ENCODE assay signal across 15 cellular contexts in the genomic region with DNA sequence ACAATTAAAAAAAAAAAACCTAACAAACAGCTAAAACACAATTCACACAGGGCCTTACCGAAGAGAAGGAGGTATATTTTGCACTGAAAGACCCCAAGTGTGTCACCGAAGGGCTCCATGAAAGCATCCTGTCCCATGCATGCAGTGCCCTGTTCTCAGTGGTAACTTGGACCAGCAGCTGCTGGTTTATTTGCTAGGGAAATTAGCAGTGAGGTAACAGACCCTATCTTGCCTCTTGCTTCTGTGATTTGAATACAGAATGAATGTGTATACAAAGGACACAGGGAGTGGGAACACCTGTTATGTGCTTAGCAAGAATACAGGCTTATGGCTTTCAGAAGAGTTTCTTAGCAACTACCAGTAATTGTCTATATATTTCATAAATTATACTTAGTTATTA. TPM values are rescaled to one million over a fixed set of nuclear protein-coding genes. Genes with fewer than 3 reads are reported as not detected.
DNase-seq lines count a peak whose midpoint lies in the region; ATAC-seq lines count a peak whose summit lies in the region.
"Had no signal": no experiment of that assay in that cellular context is flagged by ENCODE, and none has a peak within 500 bp of the region (broad histone marks: within the 10 kb centered on the region; RNA-seq: fewer than 3 reads in every experiment).

A gene (minus strand): TSS at position 160 of the 400 bp plus-strand sequence.

- H3K4me1 Mint-ChIP-seq in activated naive CD8-positive, alpha-beta T cell treated with anti-CD3 and anti-CD28 coated beads for 36 hours, result peaks cover 10% of the 10 kb centered on the region
- peaks cover 6% of the 10 kb centered on the region for H3K4me1 Mint-ChIP-seq in activated naive CD8-positive, alpha-beta T cell treated with anti-CD3 and anti-CD28 coated beads, Interleukin-2, amount 50 U/mL, for 24 hours

- no peak within 1 kb of the TSS for H3K4me3 Mint-ChIP-seq in activated naive CD8-positive, alpha-beta T cell treated with anti-CD3 and anti-CD28 coated beads for 36 hours
- no peak within 1 kb of the TSS for H3K4me3 Mint-ChIP-seq in activated naive CD8-positive, alpha-beta T cell treated with anti-CD3 and anti-CD28 coated beads, Interleukin-2, amount 50 U/mL, for 24 hours
- H3K4me3 Mint-ChIP-seq: natural killer cell had no signal

- H3K27ac Mint-ChIP-seq in activated naive CD8-positive, alpha-beta T cell treated with anti-CD3 and anti-CD28 coated beads for 36 hours, result peak within 1 kb of the TSS; percentile 14
- no peak within 1 kb of the TSS for H3K27ac Mint-ChIP-seq in activated naive CD8-positive, alpha-beta T cell treated with anti-CD3 and anti-CD28 coated beads, Interleukin-2, amount 50 U/mL, for 24 hours
- H3K27ac Mint-ChIP-seq: natural killer cell had no signal

- no peaks in the 10 kb centered on the region for H3K9me3 Mint-ChIP-seq in activated naive CD8-positive, alpha-beta T cell treated with anti-CD3 and anti-CD28 coated beads for 36 hours
- H3K9me3 Mint-ChIP-seq in activated naive CD8-positive, alpha-beta T cell treated with anti-CD3 and anti-CD28 coated beads, Interleukin-2, amount 50 U/mL, for 24 hours, result no peaks in the 10 kb centered on the region
- H3K9me3 Mint-ChIP-seq: natural killer cell had no signal

- no peak for DNase-seq in activated naive CD8-positive, alpha-beta T cell treated with anti-CD3 and anti-CD28 coated beads for 36 hours
- DNase-seq in activated naive CD8-positive, alpha-beta T cell treated with anti-CD3 and anti-CD28 coated beads, Interleukin-2, amount 50 U/mL, for 24 hours, result no peak
- DNase-seq in NCI-H2081 (lab: John Stamatoyannopoulos, UW) (peak; percentile 89 to 98), SHP77 treated with DMSO at 0.1 percent for 48 hours (lab: John Stamatoyannopoulos, UW) (peak; percentile 69), ACHN (no peak), AML-193 (lab: John Stamatoyannopoulos, UW) (no peak), HuH-7.5 (ENCODE audit: low spot score) (no peak), iPS-NIHi11 (ENCODE audit: low spot score) (no peak)
- DNase-seq: activated T-cell treated with anti-CD3 and anti-CD28 coated beads, Interleukin-2, amount 50 U/mL, for 48 hours; adrenal gland; central memory CD4-positive, alpha-beta T cell; MG63; natural killer cell had no signal

- in situ Hi-C loops in ACHN (cut with HindIII; ENCODE audit: low pct_ligation_motif_present, low pct_unique_long_range_greater_than_20kb, low sequenced_read_pairs), result loop anchor here (25.0 kb wide), 1 partner anchor 336 kb away; a partner anchor contains a TSS

- ATAC-seq in activated naive CD8-positive, alpha-beta T cell treated with anti-CD3 and anti-CD28 coated beads, Interleukin-2, amount 50 U/mL, for 24 hours, result no peak
- ATAC-seq: natural killer cell had no signal

- H3K27me3 Mint-ChIP-seq in activated naive CD8-positive, alpha-beta T cell treated with anti-CD3 and anti-CD28 coated beads for 36 hours, result no peaks in the 10 kb centered on the region
- H3K27me3 Mint-ChIP-seq in activated naive CD8-positive, alpha-beta T cell treated with anti-CD3 and anti-CD28 coated beads, Interleukin-2, amount 50 U/mL, for 24 hours, result no peaks in the 10 kb centered on the region

- H3K36me3 Mint-ChIP-seq in activated naive CD8-positive, alpha-beta T cell treated with anti-CD3 and anti-CD28 coated beads for 36 hours, result no peaks in the 10 kb centered on the region
- no peaks in the 10 kb centered on the region for H3K36me3 Mint-ChIP-seq in activated naive CD8-positive, alpha-beta T cell treated with anti-CD3 and anti-CD28 coated beads, Interleukin-2, amount 50 U/mL, for 24 hours (ENCODE audit: low read depth)
- H3K36me3 Mint-ChIP-seq: natural killer cell had no signal

RNA-seq across cellular contexts. Expression of the gene that starts here (rescaled TPM):
- total RNA-seq in activated naive CD8-positive, alpha-beta T cell treated with anti-CD3 and anti-CD28 coated beads for 36 hours, result not detected
- total RNA-seq: fibroblast of villous mesenchyme, HT1080, natural killer cell had no signal

Comparison
In these comparisons a context has a peak if more than half of its experiments do, and no peak if none do; other contexts are left out.
1. DNase-seq: peak in NCI-H2081 (2 of 2) and SHP77 treated with DMSO at 0.1 percent for 48 hours (single experiment); none in activated naive CD8-positive, alpha-beta T cell treated with anti-CD3 and anti-CD28 coated beads for 36 hours (single experiment), activated naive CD8-positive, alpha-beta T cell treated with anti-CD3 and anti-CD28 coated beads, Interleukin-2, amount 50 U/mL, for 24 hours (single experiment), ACHN (single experiment), AML-193 (0 of 2), HuH-7.5 (single experiment) and iPS-NIHi11 (single experiment).